ENCODE assay signal across 3 cellular contexts in genomic region chrX:23894952-23895351, GRCh38. TPM values are rescaled to one million over a fixed set of nuclear protein-coding genes. Genes with fewer than 3 reads are reported as not detected.
"Had no signal": no experiment of that assay in that cellular context is flagged by ENCODE, and none has a peak within 500 bp of the region (broad histone marks: within the 10 kb centered on the region; RNA-seq: fewer than 3 reads in every experiment).

No MANE protein-coding gene starts in this region.

RNA-seq across cellular contexts. Expression of gene CXorf58, which starts 12.9 kb away (rescaled TPM):
- total RNA-seq: PC-3, SJSA1 had no signal
- polyA plus RNA-seq: SK-N-SH had no signal
